Comparison of ENCODE assay signal across 8 cellular contexts in genomic region chr13:46386996-46387851, GRCh38. TPM values are rescaled to one million over a fixed set of nuclear protein-coding genes. Genes with fewer than 3 reads are reported as not detected.
DNase-seq lines count a peak whose midpoint lies in the region; ATAC-seq and TF ChIP-seq lines count a peak whose summit lies in the region.

Gene RUBCNL (minus strand): TSS chr13:46387252. CDS start chr13:46372475, 14,777 bp downstream.

- H3K27ac ChIP-seq in neural cell (ENCODE audit: low read length) (no peak within 1 kb of the TSS), tibial nerve (peak within 1 kb of the TSS in 3 of 4 donors; percentile 60 to 70 (median 61))

- TF ChIP-seq RAD21 in Ishikawa (IDR thresholded peaks at IDR 0.05; ENCODE audit: low read depth) = no peak
- TF ChIP-seq RAD21 in neural cell (conservative IDR thresholded peaks at IDR 0.05) = no peak

- TF ChIP-seq EP300 in Ishikawa (IDR thresholded peaks at IDR 0.05; ENCODE audit: borderline replicate concordance) = no peak
- peak; percentile 28 for TF ChIP-seq EP300 in neural cell (conservative IDR thresholded peaks at IDR 0.05; ENCODE audit: poor library complexity, severe bottlenecking)
- TF ChIP-seq EP300 in tibial nerve (IDR thresholded peaks at IDR 0.05) = no peak

- POLR2A ChIA-PET in activated CD8-positive, alpha-beta T cell treated with anti-CD3 and anti-CD28 coated beads, Interleukin-2, amount 10 ng/mL, durations not matched to agents 7 days and 5 days (lab: Charles Lee) = no interaction called here

- peak in 1 of 2 donors; percentile 23 for TF ChIP-seq POLR2A in tibial nerve (IDR thresholded peaks at IDR 0.05)

- no peak within 1 kb of the TSS for H3K27ac Mint-ChIP-seq in activated CD8-positive, alpha-beta T cell treated with anti-CD3 and anti-CD28 coated beads, Interleukin-2, amount 10 ng/mL, durations not matched to agents 7 days and 5 days

- H3K27me3 Mint-ChIP-seq in activated CD8-positive, alpha-beta T cell treated with anti-CD3 and anti-CD28 coated beads, Interleukin-2, amount 10 ng/mL, durations not matched to agents 7 days and 5 days (ENCODE audit: low read depth) = peaks cover 40% of the 10 kb centered on the region

- peak within 1 kb of the TSS; percentile 65 for H3K4me2 ChIP-seq in neural cell (ENCODE audit: low read length)

- peak; percentile 10 for DNase-seq in ACHN
- peak; percentile 28 for DNase-seq in activated CD8-positive, alpha-beta T cell treated with anti-CD3 and anti-CD28 coated beads, Interleukin-2, amount 10 ng/mL, durations not matched to agents 7 days and 5 days
- DNase-seq in fibroblast of mammary gland (ENCODE audit: low read depth) = peak; percentile 64
- no peak for DNase-seq in tibial nerve (ENCODE audit: low spot score in 2 of 2)

- no peaks in the 10 kb centered on the region for H3K9me3 Mint-ChIP-seq in activated CD8-positive, alpha-beta T cell treated with anti-CD3 and anti-CD28 coated beads, Interleukin-2, amount 10 ng/mL, durations not matched to agents 7 days and 5 days (ENCODE audit: insufficient read depth)

- in situ Hi-C loops in ACHN (cut with HindIII; ENCODE audit: low pct_ligation_motif_present, low pct_unique_long_range_greater_than_20kb, low sequenced_read_pairs) = no loop called here

- TF ChIP-seq CTCF in fibroblast of mammary gland (conservative IDR thresholded peaks at IDR 0.05; ENCODE audit: control insufficient read depth, insufficient read depth, low read depth, low read length) (no peak), neural cell (IDR thresholded peaks at IDR 0.05; ENCODE audit: poor library complexity, severe bottlenecking) (no peak), tibial nerve (IDR thresholded peaks at IDR 0.05) (no peak)

- H3K4me3 Mint-ChIP-seq in activated CD8-positive, alpha-beta T cell treated with anti-CD3 and anti-CD28 coated beads, Interleukin-2, amount 10 ng/mL, durations not matched to agents 7 days and 5 days = peak within 1 kb of the TSS; percentile 61

- WGBS in tibial nerve, 2 donors = 6 to 7% methylated on average over 51 to 72 of the region's 73 CpGs

- ATAC-seq in GM18511 (IDR thresholded peaks at IDR 0.05; ENCODE audit: unreplicated experiment) (peak; percentile 34), HG02973 (IDR thresholded peaks at IDR 0.05; ENCODE audit: unreplicated experiment) (no peak)
- ATAC-seq in activated CD8-positive, alpha-beta T cell treated with anti-CD3 and anti-CD28 coated beads, Interleukin-2, amount 10 ng/mL, durations not matched to agents 7 days and 5 days = peak; percentile 75

- CTCF ChIA-PET in activated CD8-positive, alpha-beta T cell treated with anti-CD3 and anti-CD28 coated beads, Interleukin-2, amount 10 ng/mL, durations not matched to agents 7 days and 5 days (lab: Charles Lee) = interaction anchor here (0.8 to 1.4 kb wide), 2 partner anchors 16 to 66 kb away, joined by 3 to 4 read pairs; no protein-coding TSS in a partner anchor

- H3K27me3 ChIP-seq in neural cell (ENCODE audit: insufficient read depth, low read depth, low read length) (peaks cover 48% of the 10 kb centered on the region), tibial nerve (peaks cover 0 to 10% of the 10 kb centered on the region in 2 donors)

- no peaks in the 10 kb centered on the region for H3K9me2 ChIP-seq in neural cell (ENCODE audit: insufficient read depth, low read length)

- H3K9me3 ChIP-seq in neural cell (ENCODE audit: low read length) (no peaks in the 10 kb centered on the region), tibial nerve (no peaks in the 10 kb centered on the region)

- no peaks in the 10 kb centered on the region for H3F3A ChIP-seq in neural cell (ENCODE audit: insufficient read depth, low read length, poor library complexity, severe bottlenecking)

- H2AFZ ChIP-seq in neural cell (ENCODE audit: low read depth, low read length) = peak within 1 kb of the TSS; percentile 52

- H3K4me1 Mint-ChIP-seq in activated CD8-positive, alpha-beta T cell treated with anti-CD3 and anti-CD28 coated beads, Interleukin-2, amount 10 ng/mL, durations not matched to agents 7 days and 5 days (ENCODE audit: low read depth) = peaks cover 26% of the 10 kb centered on the region

- H4K20me1 ChIP-seq in neural cell (ENCODE audit: insufficient read depth) = no peaks in the 10 kb centered on the region

- peaks cover 0 to 61% (median 29%) of the 10 kb centered on the region in 4 donors for H3K4me1 ChIP-seq in tibial nerve

- no peaks in the 10 kb centered on the region for H3K79me2 ChIP-seq in neural cell (replicated peaks; ENCODE audit: insufficient read depth, low read length)

- H3K9ac ChIP-seq in neural cell (ENCODE audit: low read length) = peak within 1 kb of the TSS; percentile 48

- H3K36me3 ChIP-seq in neural cell (ENCODE audit: insufficient read depth, low read length) = no peaks in the 10 kb centered on the region
- H3K36me3 ChIP-seq in tibial nerve = no peaks in the 10 kb centered on the region

- H3K4me3 ChIP-seq in fibroblast of mammary gland (ENCODE audit: control insufficient read depth, low read depth, low read length) = peak within 1 kb of the TSS; percentile 44
- H3K4me3 ChIP-seq in neural cell (ENCODE audit: low read length) = peak within 1 kb of the TSS; percentile 82
- peak within 1 kb of the TSS; percentile 32 to 62 (median 58) for H3K4me3 ChIP-seq in tibial nerve

- no peaks in the 10 kb centered on the region for H3K36me3 Mint-ChIP-seq in activated CD8-positive, alpha-beta T cell treated with anti-CD3 and anti-CD28 coated beads, Interleukin-2, amount 10 ng/mL, durations not matched to agents 7 days and 5 days (ENCODE audit: low read depth)

TF ChIP-seq in Ishikawa, 13 proteins besides CTCF, POLR2A, EP300 and RAD21 (continues in another document):
- TF ChIP-seq EGR1 (IDR thresholded peaks at IDR 0.05) (no peak), YY1 (IDR thresholded peaks at IDR 0.05; ENCODE audit: low read depth) (no peak), CREB1 (IDR thresholded peaks at IDR 0.05; ENCODE audit: low read depth) (no peak)
- TF ChIP-seq, protein P1, sequence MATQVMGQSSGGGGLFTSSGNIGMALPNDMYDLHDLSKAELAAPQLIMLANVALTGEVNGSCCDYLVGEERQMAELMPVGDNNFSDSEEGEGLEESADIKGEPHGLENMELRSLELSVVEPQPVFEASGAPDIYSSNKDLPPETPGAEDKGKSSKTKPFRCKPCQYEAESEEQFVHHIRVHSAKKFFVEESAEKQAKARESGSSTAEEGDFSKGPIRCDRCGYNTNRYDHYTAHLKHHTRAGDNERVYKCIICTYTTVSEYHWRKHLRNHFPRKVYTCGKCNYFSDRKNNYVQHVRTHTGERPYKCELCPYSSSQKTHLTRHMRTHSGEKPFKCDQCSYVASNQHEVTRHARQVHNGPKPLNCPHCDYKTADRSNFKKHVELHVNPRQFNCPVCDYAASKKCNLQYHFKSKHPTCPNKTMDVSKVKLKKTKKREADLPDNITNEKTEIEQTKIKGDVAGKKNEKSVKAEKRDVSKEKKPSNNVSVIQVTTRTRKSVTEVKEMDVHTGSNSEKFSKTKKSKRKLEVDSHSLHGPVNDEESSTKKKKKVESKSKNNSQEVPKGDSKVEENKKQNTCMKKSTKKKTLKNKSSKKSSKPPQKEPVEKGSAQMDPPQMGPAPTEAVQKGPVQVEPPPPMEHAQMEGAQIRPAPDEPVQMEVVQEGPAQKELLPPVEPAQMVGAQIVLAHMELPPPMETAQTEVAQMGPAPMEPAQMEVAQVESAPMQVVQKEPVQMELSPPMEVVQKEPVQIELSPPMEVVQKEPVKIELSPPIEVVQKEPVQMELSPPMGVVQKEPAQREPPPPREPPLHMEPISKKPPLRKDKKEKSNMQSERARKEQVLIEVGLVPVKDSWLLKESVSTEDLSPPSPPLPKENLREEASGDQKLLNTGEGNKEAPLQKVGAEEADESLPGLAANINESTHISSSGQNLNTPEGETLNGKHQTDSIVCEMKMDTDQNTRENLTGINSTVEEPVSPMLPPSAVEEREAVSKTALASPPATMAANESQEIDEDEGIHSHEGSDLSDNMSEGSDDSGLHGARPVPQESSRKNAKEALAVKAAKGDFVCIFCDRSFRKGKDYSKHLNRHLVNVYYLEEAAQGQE (IDR thresholded peaks at IDR 0.05; ENCODE audit: low read depth) = no peak

TF ChIP-seq in neural cell, 6 proteins besides CTCF, POLR2A, EP300 and RAD21:
- TF ChIP-seq SMC3 (conservative IDR thresholded peaks at IDR 0.05; ENCODE audit: poor library complexity) = peak; percentile 12
- TF ChIP-seq, protein P1 (IDR thresholded peaks at IDR 0.05; ENCODE audit: borderline replicate concordance) = no peak
- no peak for TF ChIP-seq EZH2 (IDR thresholded peaks at IDR 0.05; ENCODE audit: borderline replicate concordance, insufficient read depth, low read length, poor library complexity, severe bottlenecking)
- TF ChIP-seq MXI1 (conservative IDR thresholded peaks at IDR 0.05; ENCODE audit: poor library complexity, severe bottlenecking) = peak; percentile 20
- no peak for TF ChIP-seq POLR2AphosphoS5 (IDR thresholded peaks at IDR 0.05)
- no peak for TF ChIP-seq TAF1 (IDR thresholded peaks at IDR 0.05; ENCODE audit: low read depth)

RNA-seq across cellular contexts. Expression of gene RUBCNL, which starts in this region (rescaled TPM):
- total RNA-seq in activated CD8-positive, alpha-beta T cell treated with anti-CD3 and anti-CD28 coated beads, Interleukin-2, amount 10 ng/mL, durations not matched to agents 7 days and 5 days = under 1 TPM in 1 of 2 experiments, not detected in 1; 0.21 TPM
- polyA plus RNA-seq in neural cell = 0.48 TPM in 1 of 2 replicates, not detected in the other
- polyA minus RNA-seq in neural cell = 1.0 and 1.2 TPM in 2 replicates
- 10 to 100 TPM in 1 of 4 donors, 1 to 10 TPM in 3; 2.0 to 18.3 (median 5.0) TPM for total RNA-seq in tibial nerve

Comparison
In these comparisons a context has a peak if more than half of its experiments do, and no peak if none do; other contexts are left out.
1. Peak in DNase-seq and ATAC-seq in activated CD8-positive, alpha-beta T cell treated with anti-CD3 and anti-CD28 coated beads, Interleukin-2, amount 10 ng/mL, durations not matched to agents 7 days and 5 days; RNA of the gene not detected or under 1 TPM.
2. DNase-seq: peak in ACHN (single experiment) and fibroblast of mammary gland (single experiment); none in tibial nerve (0 of 2).
3. Peak in every context shown above with its lines, with median percentiles within 50 percentile points of each other: H3K4me3 ChIP-seq.